Comparison of ENCODE assay signal across 8 cellular contexts in genomic region chr19:2041436-2041685, GRCh38. TPM values are rescaled to one million over a fixed set of nuclear protein-coding genes. Genes with fewer than 3 reads are reported as not detected.
DNase-seq lines count a peak whose midpoint lies in the region; ATAC-seq and TF ChIP-seq lines count a peak whose summit lies in the region.

No MANE protein-coding gene starts in this region.

- peak overlapping the region; percentile 74 for H3K4me3 Mint-ChIP-seq in stimulated activated naive CD8-positive, alpha-beta T cell treated with anti-CD3 and anti-CD28 coated beads, Interleukin-15, Interleukin-2, amounts not matched to agents 100 ng/mL and 50 ng/mL, for 24 hours
- no peak overlapping the region for H3K4me3 Mint-ChIP-seq in chondrocyte (ENCODE audit: unreplicated experiment)
- H3K4me3 Mint-ChIP-seq in natural killer cell = peak overlapping the region; percentile 80

- no peaks in the 10 kb centered on the region for H3K9me3 Mint-ChIP-seq in stimulated activated naive CD8-positive, alpha-beta T cell treated with anti-CD3 and anti-CD28 coated beads, Interleukin-15, Interleukin-2, amounts not matched to agents 100 ng/mL and 50 ng/mL, for 24 hours
- H3K9me3 Mint-ChIP-seq in chondrocyte (ENCODE audit: low read depth) (no peaks in the 10 kb centered on the region), natural killer cell (no peaks in the 10 kb centered on the region)

- H3K36me3 Mint-ChIP-seq in stimulated activated naive CD8-positive, alpha-beta T cell treated with anti-CD3 and anti-CD28 coated beads, Interleukin-15, Interleukin-2, amounts not matched to agents 100 ng/mL and 50 ng/mL, for 24 hours (ENCODE audit: low read depth) = peaks cover 6% of the 10 kb centered on the region
- H3K36me3 Mint-ChIP-seq in chondrocyte (ENCODE audit: low read depth) (peaks cover 10% of the 10 kb centered on the region), natural killer cell (no peaks in the 10 kb centered on the region)

- no peak for DNase-seq in stimulated activated naive CD8-positive, alpha-beta T cell treated with anti-CD3 and anti-CD28 coated beads, Interleukin-15, Interleukin-2, amounts not matched to agents 100 U/mL and 50 U/mL, for 24 hours
- DNase-seq in chondrocyte (ENCODE audit: low spot score) = no peak
- DNase-seq in natural killer cell = no peak
- no peak for DNase-seq in HuH-7 (ENCODE audit: low spot score)

- no peaks in the 10 kb centered on the region for H3K27me3 Mint-ChIP-seq in stimulated activated naive CD8-positive, alpha-beta T cell treated with anti-CD3 and anti-CD28 coated beads, Interleukin-15, Interleukin-2, amounts not matched to agents 100 ng/mL and 50 ng/mL, for 24 hours
- no peaks in the 10 kb centered on the region for H3K27me3 Mint-ChIP-seq in chondrocyte (ENCODE audit: low read depth)
- H3K27me3 Mint-ChIP-seq in natural killer cell (ENCODE audit: low read depth in 2 of 2) = no peaks in the 10 kb centered on the region

- no peak for TF ChIP-seq CTCF in chondrocyte (IDR thresholded peaks at IDR 0.05)
- TF ChIP-seq CTCF in natural killer cell (IDR thresholded peaks at IDR 0.05) = no peak

- H3K27ac Mint-ChIP-seq in stimulated activated naive CD8-positive, alpha-beta T cell treated with anti-CD3 and anti-CD28 coated beads, Interleukin-15, Interleukin-2, amounts not matched to agents 100 ng/mL and 50 ng/mL, for 24 hours = peak overlapping the region; percentile 55
- H3K27ac Mint-ChIP-seq in chondrocyte (ENCODE audit: unreplicated experiment) (peak overlapping the region; percentile 32), natural killer cell (peak overlapping the region; percentile 91 to 95)

- no peak for ATAC-seq in stimulated activated naive CD8-positive, alpha-beta T cell treated with anti-CD3 and anti-CD28 coated beads, Interleukin-15, Interleukin-2, amounts not matched to agents 100 U/mL and 50 U/mL, for 24 hours
- no peak for ATAC-seq in natural killer cell
- no peak for ATAC-seq in HG03565 (IDR thresholded peaks at IDR 0.05; ENCODE audit: unreplicated experiment)
- no peak for ATAC-seq in HG02623 (IDR thresholded peaks at IDR 0.05; ENCODE audit: unreplicated experiment)
- ATAC-seq in GM21723 (IDR thresholded peaks at IDR 0.05; ENCODE audit: unreplicated experiment) = no peak

- intact Hi-C loops in natural killer cell (cut with micrococcal nuclease) = no loop called here

- H3K4me1 Mint-ChIP-seq in stimulated activated naive CD8-positive, alpha-beta T cell treated with anti-CD3 and anti-CD28 coated beads, Interleukin-15, Interleukin-2, amounts not matched to agents 100 ng/mL and 50 ng/mL, for 24 hours (ENCODE audit: low read depth) = peaks cover 23% of the 10 kb centered on the region
- H3K4me1 Mint-ChIP-seq in chondrocyte (ENCODE audit: low read depth) (peaks cover 3% of the 10 kb centered on the region), natural killer cell (peaks cover 5 to 32% of the 10 kb centered on the region in 2 donors)

RNA-seq across cellular contexts. Expression of gene MKNK2, which starts 9.7 kb away (rescaled TPM):
- 32.8 to 127 TPM (median 125 TPM) in 3 replicates for total RNA-seq in chondrocyte
- 100 to 1,000 TPM; 259 to 389 (median 322) TPM for total RNA-seq in natural killer cell

RNA-seq across cellular contexts. Expression of gene BTBD2, which starts 25.8 kb away (rescaled TPM):
- 61.0 to 66.2 TPM (median 65.9 TPM) in 3 replicates for total RNA-seq in chondrocyte
- 10 to 100 TPM; 47.6 to 57.0 (median 53.4) TPM for total RNA-seq in natural killer cell

RNA-seq across cellular contexts. Expression of gene MOB3A, which starts 54.8 kb away (rescaled TPM):
- total RNA-seq in chondrocyte = 34.6 to 48.0 TPM (median 45.5 TPM) in 3 replicates
- 100 to 1,000 TPM; 239 to 314 (median 246) TPM for total RNA-seq in natural killer cell

RNA-seq across cellular contexts. Expression of gene IZUMO4, which starts 55.4 kb away (rescaled TPM):
- total RNA-seq in chondrocyte (2.4 to 3.9 TPM (median 3.2 TPM) in 3 replicates), natural killer cell (1 to 10 TPM; 3.3 to 7.6 (median 7.1) TPM)

Comparison
In these comparisons a context has a peak if more than half of its experiments do, and no peak if none do; other contexts are left out.
1. H3K27ac Mint-ChIP-seq: peak in every context shown above with its lines; median percentile 93 in natural killer cell; 55 in stimulated activated naive CD8-positive, alpha-beta T cell treated with anti-CD3 and anti-CD28 coated beads, Interleukin-15, Interleukin-2, amounts not matched to agents 100 ng/mL and 50 ng/mL, for 24 hours; 32 in chondrocyte.